1 cellular context compared by ENCODE assay signal in the genomic region with DNA sequence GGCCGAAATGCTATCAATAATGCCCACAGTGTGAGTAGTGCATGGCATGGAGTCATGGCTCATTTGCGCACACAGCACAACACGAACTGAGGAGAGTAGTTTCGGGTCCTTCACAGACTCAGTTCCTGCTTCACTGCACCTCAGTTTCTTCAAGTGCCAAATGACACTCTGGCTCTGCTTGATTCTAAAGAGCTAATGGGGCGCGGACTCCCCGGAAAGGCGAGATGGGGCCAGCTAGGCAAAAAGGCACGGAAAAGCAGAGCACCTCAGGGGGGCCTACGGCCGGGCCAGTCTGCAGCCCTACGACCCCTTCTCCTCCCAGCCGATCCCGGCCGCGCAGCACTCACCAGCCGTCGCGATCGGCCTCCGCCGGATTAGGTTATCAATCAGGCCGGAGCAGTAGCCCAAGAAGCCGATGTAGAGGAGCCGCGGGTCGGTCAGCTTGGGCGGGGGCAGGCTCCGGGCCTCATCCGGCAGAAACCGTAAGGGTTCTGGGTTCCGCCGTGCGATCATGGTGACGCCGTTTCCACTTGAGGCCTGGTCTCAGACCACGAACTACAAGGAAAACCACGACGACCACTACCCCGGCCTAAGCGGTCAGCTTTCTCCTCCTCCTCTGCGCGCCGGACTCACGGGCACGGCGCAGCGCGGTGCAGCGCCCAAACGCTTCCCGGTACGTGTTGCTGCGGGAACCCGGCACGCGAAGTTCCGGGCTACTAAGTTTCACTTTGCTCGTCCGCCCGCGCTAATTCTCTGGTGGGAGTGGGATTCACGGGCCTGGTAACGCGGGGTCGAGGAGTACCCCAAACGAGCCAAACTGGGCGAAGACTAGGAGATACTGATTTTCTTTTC.
TF ChIP-seq lines count a peak whose summit lies in the region.

A gene (minus strand): TSS at position 631 of the 852 bp plus-strand sequence. CDS start 118 bp downstream, at position 513.

TF ChIP-seq in HepG2, 621 proteins besides CTCF, POLR2A, EP300 and RAD21 (continued from another document and continues in another):
- TF ChIP-seq, protein P1, sequence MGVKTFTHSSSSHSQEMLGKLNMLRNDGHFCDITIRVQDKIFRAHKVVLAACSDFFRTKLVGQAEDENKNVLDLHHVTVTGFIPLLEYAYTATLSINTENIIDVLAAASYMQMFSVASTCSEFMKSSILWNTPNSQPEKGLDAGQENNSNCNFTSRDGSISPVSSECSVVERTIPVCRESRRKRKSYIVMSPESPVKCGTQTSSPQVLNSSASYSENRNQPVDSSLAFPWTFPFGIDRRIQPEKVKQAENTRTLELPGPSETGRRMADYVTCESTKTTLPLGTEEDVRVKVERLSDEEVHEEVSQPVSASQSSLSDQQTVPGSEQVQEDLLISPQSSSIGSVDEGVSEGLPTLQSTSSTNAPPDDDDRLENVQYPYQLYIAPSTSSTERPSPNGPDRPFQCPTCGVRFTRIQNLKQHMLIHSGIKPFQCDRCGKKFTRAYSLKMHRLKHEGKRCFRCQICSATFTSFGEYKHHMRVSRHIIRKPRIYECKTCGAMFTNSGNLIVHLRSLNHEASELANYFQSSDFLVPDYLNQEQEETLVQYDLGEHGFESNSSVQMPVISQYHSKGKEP (CRISPR knock-in tag; IDR thresholded peaks at IDR 0.05), result peak; percentile 96
- 0 out of 2 replicates have a peak, but pooled peaks have one; percentile 55 for TF ChIP-seq ZSCAN30 (CRISPR knock-in tag; IDR thresholded peaks at IDR 0.05)
- TF ChIP-seq, protein P2, sequence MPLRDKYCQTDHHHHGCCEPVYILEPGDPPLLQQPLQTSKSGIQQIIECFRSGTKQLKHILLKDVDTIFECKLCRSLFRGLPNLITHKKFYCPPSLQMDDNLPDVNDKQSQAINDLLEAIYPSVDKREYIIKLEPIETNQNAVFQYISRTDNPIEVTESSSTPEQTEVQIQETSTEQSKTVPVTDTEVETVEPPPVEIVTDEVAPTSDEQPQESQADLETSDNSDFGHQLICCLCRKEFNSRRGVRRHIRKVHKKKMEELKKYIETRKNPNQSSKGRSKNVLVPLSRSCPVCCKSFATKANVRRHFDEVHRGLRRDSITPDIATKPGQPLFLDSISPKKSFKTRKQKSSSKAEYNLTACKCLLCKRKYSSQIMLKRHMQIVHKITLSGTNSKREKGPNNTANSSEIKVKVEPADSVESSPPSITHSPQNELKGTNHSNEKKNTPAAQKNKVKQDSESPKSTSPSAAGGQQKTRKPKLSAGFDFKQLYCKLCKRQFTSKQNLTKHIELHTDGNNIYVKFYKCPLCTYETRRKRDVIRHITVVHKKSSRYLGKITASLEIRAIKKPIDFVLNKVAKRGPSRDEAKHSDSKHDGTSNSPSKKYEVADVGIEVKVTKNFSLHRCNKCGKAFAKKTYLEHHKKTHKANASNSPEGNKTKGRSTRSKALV (CRISPR knock-in tag; IDR thresholded peaks at IDR 0.05), result peak; percentile 41; the same call in 1 of the 2 replicates
- peak; percentile 91 for TF ChIP-seq ZKSCAN8 (CRISPR knock-in tag; IDR thresholded peaks at IDR 0.05; ENCODE audit: borderline replicate concordance)
- TF ChIP-seq MAFF (IDR thresholded peaks at IDR 0.05; ENCODE audit: low read depth, low read length), result no peak
- no peak for TF ChIP-seq SNAI1 (CRISPR knock-in tag; IDR thresholded peaks at IDR 0.05; ENCODE audit: borderline replicate concordance)
- peak; percentile 84; the same call in 1 of the 2 replicates for TF ChIP-seq ZNF749 (CRISPR knock-in tag; IDR thresholded peaks at IDR 0.05; ENCODE audit: borderline replicate concordance)
- no peak; the same call in 1 of the 2 replicates for TF ChIP-seq ZNF83 (CRISPR knock-in tag; IDR thresholded peaks at IDR 0.05; ENCODE audit: borderline replicate concordance)
- TF ChIP-seq ZNF614 (CRISPR knock-in tag; IDR thresholded peaks at IDR 0.05; ENCODE audit: borderline replicate concordance), result peak; percentile 78; the same call in 1 of the 2 replicates
- peak; percentile 99 for TF ChIP-seq ZFY (CRISPR knock-in tag; IDR thresholded peaks at IDR 0.05)
- TF ChIP-seq, protein P3, sequence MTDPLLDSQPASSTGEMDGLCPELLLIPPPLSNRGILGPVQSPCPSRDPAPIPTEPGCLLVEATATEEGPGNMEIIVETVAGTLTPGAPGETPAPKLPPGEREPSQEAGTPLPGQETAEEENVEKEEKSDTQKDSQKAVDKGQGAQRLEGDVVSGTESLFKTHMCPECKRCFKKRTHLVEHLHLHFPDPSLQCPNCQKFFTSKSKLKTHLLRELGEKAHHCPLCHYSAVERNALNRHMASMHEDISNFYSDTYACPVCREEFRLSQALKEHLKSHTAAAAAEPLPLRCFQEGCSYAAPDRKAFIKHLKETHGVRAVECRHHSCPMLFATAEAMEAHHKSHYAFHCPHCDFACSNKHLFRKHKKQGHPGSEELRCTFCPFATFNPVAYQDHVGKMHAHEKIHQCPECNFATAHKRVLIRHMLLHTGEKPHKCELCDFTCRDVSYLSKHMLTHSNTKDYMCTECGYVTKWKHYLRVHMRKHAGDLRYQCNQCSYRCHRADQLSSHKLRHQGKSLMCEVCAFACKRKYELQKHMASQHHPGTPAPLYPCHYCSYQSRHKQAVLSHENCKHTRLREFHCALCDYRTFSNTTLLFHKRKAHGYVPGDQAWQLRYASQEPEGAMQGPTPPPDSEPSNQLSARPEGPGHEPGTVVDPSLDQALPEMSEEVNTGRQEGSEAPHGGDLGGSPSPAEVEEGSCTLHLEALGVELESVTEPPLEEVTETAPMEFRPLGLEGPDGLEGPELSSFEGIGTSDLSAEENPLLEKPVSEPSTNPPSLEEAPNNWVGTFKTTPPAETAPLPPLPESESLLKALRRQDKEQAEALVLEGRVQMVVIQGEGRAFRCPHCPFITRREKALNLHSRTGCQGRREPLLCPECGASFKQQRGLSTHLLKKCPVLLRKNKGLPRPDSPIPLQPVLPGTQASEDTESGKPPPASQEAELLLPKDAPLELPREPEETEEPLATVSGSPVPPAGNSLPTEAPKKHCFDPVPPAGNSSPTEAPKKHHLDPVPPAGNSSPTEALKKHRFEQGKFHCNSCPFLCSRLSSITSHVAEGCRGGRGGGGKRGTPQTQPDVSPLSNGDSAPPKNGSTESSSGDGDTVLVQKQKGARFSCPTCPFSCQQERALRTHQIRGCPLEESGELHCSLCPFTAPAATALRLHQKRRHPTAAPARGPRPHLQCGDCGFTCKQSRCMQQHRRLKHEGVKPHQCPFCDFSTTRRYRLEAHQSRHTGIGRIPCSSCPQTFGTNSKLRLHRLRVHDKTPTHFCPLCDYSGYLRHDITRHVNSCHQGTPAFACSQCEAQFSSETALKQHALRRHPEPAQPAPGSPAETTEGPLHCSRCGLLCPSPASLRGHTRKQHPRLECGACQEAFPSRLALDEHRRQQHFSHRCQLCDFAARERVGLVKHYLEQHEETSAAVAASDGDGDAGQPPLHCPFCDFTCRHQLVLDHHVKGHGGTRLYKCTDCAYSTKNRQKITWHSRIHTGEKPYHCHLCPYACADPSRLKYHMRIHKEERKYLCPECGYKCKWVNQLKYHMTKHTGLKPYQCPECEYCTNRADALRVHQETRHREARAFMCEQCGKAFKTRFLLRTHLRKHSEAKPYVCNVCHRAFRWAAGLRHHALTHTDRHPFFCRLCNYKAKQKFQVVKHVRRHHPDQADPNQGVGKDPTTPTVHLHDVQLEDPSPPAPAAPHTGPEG (CRISPR knock-in tag; IDR thresholded peaks at IDR 0.05), result peak; percentile 89
- peak; percentile 98 for TF ChIP-seq KDM3A (CRISPR knock-in tag; IDR thresholded peaks at IDR 0.05; ENCODE audit: low read depth)
- no peak for TF ChIP-seq ZNF382 (CRISPR knock-in tag; IDR thresholded peaks at IDR 0.05; ENCODE audit: borderline replicate concordance)
- no peak for TF ChIP-seq FOXA1 (IDR thresholded peaks at IDR 0.05)
- TF ChIP-seq FOXA1 (CRISPR knock-in tag; IDR thresholded peaks at IDR 0.05), result peak; percentile 50
- TF ChIP-seq, protein P4, sequence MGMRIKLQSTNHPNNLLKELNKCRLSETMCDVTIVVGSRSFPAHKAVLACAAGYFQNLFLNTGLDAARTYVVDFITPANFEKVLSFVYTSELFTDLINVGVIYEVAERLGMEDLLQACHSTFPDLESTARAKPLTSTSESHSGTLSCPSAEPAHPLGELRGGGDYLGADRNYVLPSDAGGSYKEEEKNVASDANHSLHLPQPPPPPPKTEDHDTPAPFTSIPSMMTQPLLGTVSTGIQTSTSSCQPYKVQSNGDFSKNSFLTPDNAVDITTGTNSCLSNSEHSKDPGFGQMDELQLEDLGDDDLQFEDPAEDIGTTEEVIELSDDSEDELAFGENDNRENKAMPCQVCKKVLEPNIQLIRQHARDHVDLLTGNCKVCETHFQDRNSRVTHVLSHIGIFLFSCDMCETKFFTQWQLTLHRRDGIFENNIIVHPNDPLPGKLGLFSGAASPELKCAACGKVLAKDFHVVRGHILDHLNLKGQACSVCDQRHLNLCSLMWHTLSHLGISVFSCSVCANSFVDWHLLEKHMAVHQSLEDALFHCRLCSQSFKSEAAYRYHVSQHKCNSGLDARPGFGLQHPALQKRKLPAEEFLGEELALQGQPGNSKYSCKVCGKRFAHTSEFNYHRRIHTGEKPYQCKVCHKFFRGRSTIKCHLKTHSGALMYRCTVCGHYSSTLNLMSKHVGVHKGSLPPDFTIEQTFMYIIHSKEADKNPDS (CRISPR knock-in tag; IDR thresholded peaks at IDR 0.05), result peak; percentile 85; the same call in 1 of the 2 replicates
- TF ChIP-seq TAF15 (IDR thresholded peaks at IDR 0.05; ENCODE audit: low read depth, low read length, poor library complexity, severe bottlenecking), result peak; percentile 87
- peak; percentile 93 for TF ChIP-seq ZNF563 (CRISPR knock-in tag; IDR thresholded peaks at IDR 0.05)
- TF ChIP-seq, protein P5, sequence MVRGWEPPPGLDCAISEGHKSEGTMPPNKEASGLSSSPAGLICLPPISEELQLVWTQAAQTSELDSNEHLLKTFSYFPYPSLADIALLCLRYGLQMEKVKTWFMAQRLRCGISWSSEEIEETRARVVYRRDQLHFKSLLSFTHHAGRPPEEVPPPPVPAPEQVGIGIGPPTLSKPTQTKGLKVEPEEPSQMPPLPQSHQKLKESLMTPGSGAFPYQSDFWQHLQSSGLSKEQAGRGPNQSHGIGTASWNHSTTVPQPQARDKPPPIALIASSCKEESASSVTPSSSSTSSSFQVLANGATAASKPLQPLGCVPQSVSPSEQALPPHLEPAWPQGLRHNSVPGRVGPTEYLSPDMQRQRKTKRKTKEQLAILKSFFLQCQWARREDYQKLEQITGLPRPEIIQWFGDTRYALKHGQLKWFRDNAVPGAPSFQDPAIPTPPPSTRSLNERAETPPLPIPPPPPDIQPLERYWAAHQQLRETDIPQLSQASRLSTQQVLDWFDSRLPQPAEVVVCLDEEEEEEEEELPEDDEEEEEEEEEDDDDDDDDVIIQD (CRISPR knock-in tag; IDR thresholded peaks at IDR 0.05; ENCODE audit: low read depth), result 0 out of 2 replicates have a peak, but pooled peaks have one; percentile 41
- 0 out of 2 replicates have a peak, but pooled peaks have one; percentile 74 for TF ChIP-seq BRCA1 (CRISPR knock-in tag; IDR thresholded peaks at IDR 0.05)
- TF ChIP-seq, protein P6, sequence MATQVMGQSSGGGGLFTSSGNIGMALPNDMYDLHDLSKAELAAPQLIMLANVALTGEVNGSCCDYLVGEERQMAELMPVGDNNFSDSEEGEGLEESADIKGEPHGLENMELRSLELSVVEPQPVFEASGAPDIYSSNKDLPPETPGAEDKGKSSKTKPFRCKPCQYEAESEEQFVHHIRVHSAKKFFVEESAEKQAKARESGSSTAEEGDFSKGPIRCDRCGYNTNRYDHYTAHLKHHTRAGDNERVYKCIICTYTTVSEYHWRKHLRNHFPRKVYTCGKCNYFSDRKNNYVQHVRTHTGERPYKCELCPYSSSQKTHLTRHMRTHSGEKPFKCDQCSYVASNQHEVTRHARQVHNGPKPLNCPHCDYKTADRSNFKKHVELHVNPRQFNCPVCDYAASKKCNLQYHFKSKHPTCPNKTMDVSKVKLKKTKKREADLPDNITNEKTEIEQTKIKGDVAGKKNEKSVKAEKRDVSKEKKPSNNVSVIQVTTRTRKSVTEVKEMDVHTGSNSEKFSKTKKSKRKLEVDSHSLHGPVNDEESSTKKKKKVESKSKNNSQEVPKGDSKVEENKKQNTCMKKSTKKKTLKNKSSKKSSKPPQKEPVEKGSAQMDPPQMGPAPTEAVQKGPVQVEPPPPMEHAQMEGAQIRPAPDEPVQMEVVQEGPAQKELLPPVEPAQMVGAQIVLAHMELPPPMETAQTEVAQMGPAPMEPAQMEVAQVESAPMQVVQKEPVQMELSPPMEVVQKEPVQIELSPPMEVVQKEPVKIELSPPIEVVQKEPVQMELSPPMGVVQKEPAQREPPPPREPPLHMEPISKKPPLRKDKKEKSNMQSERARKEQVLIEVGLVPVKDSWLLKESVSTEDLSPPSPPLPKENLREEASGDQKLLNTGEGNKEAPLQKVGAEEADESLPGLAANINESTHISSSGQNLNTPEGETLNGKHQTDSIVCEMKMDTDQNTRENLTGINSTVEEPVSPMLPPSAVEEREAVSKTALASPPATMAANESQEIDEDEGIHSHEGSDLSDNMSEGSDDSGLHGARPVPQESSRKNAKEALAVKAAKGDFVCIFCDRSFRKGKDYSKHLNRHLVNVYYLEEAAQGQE (IDR thresholded peaks at IDR 0.05; ENCODE audit: borderline replicate concordance in 1 of 2, low read depth in 1 of 2, low read length in 2 of 2), result peak in 1 of 2 experiments; percentile 78; a peak in 2 of 4 replicates
- peak; percentile 99 for TF ChIP-seq KAT7 (CRISPR knock-in tag; IDR thresholded peaks at IDR 0.05; ENCODE audit: borderline replicate concordance)
- peak; percentile 82 for TF ChIP-seq FOXA3 (CRISPR knock-in tag; IDR thresholded peaks at IDR 0.05)
- TF ChIP-seq TBX2 (CRISPR knock-in tag; IDR thresholded peaks at IDR 0.05; ENCODE audit: borderline replicate concordance), result peak; percentile 77; the same call in 1 of the 2 replicates
- TF ChIP-seq, protein P7, sequence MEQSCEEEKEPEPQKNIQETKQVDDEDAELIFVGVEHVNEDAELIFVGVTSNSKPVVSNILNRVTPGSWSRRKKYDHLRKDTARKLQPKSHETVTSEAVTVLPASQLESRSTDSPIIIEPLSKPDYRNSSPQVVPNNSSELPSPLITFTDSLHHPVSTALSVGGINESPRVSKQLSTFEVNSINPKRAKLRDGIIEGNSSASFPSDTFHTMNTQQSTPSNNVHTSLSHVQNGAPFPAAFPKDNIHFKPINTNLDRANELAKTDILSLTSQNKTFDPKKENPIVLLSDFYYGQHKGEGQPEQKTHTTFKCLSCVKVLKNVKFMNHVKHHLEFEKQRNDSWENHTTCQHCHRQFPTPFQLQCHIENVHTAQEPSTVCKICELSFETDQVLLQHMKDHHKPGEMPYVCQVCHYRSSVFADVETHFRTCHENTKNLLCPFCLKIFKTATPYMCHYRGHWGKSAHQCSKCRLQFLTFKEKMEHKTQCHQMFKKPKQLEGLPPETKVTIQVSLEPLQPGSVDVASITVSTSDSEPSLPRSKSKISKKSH (CRISPR knock-in tag; IDR thresholded peaks at IDR 0.05; ENCODE audit: borderline replicate concordance), result peak; percentile 98
- peak; percentile 95 for TF ChIP-seq ZNF547 (CRISPR knock-in tag; IDR thresholded peaks at IDR 0.05)
- peak; percentile 36 for TF ChIP-seq SP2 (CRISPR knock-in tag; IDR thresholded peaks at IDR 0.05)
- 0 out of 2 replicates have a peak, but pooled peaks have one; percentile 73 for TF ChIP-seq ATRX (CRISPR knock-in tag; IDR thresholded peaks at IDR 0.05; ENCODE audit: borderline replicate concordance)
- TF ChIP-seq, protein P8, sequence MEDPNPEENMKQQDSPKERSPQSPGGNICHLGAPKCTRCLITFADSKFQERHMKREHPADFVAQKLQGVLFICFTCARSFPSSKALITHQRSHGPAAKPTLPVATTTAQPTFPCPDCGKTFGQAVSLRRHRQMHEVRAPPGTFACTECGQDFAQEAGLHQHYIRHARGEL (CRISPR knock-in tag; IDR thresholded peaks at IDR 0.05), result no peak
- peak; percentile 75; the same call in 1 of the 2 replicates for TF ChIP-seq RARG (CRISPR knock-in tag; IDR thresholded peaks at IDR 0.05; ENCODE audit: low read depth)
- TF ChIP-seq, protein P9, sequence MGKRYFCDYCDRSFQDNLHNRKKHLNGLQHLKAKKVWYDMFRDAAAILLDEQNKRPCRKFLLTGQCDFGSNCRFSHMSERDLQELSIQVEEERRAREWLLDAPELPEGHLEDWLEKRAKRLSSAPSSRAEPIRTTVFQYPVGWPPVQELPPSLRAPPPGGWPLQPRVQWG (CRISPR knock-in tag; IDR thresholded peaks at IDR 0.05; ENCODE audit: borderline replicate concordance, low read depth), result no peak
- 0 out of 2 replicates have a peak, but pooled peaks have one; percentile 81 for TF ChIP-seq PRMT3 (CRISPR knock-in tag; IDR thresholded peaks at IDR 0.05; ENCODE audit: borderline replicate concordance, low read depth)
- peak; percentile 34 to 96; a peak in 3 of 4 replicates for TF ChIP-seq KLF16 (CRISPR knock-in tag; IDR thresholded peaks at IDR 0.05)
